In the genomic region with DNA sequence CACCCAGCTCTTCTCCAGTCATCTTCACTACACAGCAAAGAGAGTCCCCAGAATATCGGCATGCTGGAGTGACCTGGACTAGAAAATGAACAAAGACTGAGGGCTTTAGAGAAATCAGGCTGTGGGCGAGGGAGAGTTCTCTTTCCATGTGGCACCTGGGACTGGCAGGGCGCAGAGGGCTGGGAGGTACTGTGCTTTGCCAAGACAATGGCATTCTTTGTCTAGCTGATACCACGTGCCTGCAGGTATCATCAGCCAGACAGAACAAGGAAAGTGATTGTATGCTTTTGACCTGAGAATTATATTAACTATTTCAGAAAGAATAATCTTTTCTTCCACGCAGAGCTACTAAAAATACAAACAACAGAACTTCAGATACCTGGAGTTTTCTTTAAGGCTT, we compare ENCODE assay signal across 18 cellular contexts. TPM values are rescaled to one million over a fixed set of nuclear protein-coding genes. Genes with fewer than 3 reads are reported as not detected.
DNase-seq lines count a peak whose midpoint lies in the region; ATAC-seq, FAIRE-seq and TF ChIP-seq lines count a peak whose summit lies in the region.
"Had no signal": no experiment of that assay in that cellular context is flagged by ENCODE, and none has a peak within 500 bp of the region (broad histone marks: within the 10 kb centered on the region; RNA-seq: fewer than 3 reads in every experiment).

No MANE protein-coding gene starts in this region.

- H3K27me3 ChIP-seq in PC-3 (ENCODE audit: low read length) (no peaks in the 10 kb centered on the region), small intestine (ENCODE audit: control insufficient read depth in 2 of 2, insufficient read depth in 2 of 2, low read length in 2 of 2) (no peaks in the 10 kb centered on the region)

- no peak for TF ChIP-seq CTCF in PC-3 (conservative IDR thresholded peaks at IDR 0.05; ENCODE audit: low read depth, low read length)

- ATAC-seq in PC-3 (no peak), esophagus mucosa (peak; percentile 26)
- ATAC-seq: GM12878, Panc1 had no signal

- H2AFZ ChIP-seq in PC-3 (ENCODE audit: low read length), result no peak overlapping the region

- CTCF ChIA-PET in PC-3 (lab: Charles Lee), result no interaction called here

- no peaks in the 10 kb centered on the region for H4K20me1 ChIP-seq in PC-3 (ENCODE audit: low read length)

- H3K4me1 ChIP-seq in PC-3 (ENCODE audit: insufficient read depth, low read length) (peaks cover 32% of the 10 kb centered on the region), small intestine (ENCODE audit: control insufficient read depth in 2 of 2, insufficient read depth in 1 of 2, low read depth in 1 of 2, low read length in 1 of 2) (no peaks in the 10 kb centered on the region)

- intact Hi-C loops in PC-3 (cut with micrococcal nuclease), result no loop called here

- no peaks in the 10 kb centered on the region for H3K9me3 ChIP-seq in PC-3 (ENCODE audit: low read length)
- no peaks in the 10 kb centered on the region for H3K9me3 ChIP-seq in small intestine (ENCODE audit: control insufficient read depth, low read depth)

- 23 to 72% (median 38%) methylated on average over 5 of the region's 5 CpGs for WGBS in small intestine, 3 donors

- no peak overlapping the region for H3K4me3 ChIP-seq in PC-3 (ENCODE audit: low read length)
- no peak overlapping the region for H3K4me3 ChIP-seq in small intestine (ENCODE audit: low read depth in 1 of 2, low read length in 2 of 2)
- H3K4me3 ChIP-seq: GM12878 had no signal

- no peak for FAIRE-seq in small intestine (lab: Jason Lieb, UNC)
- FAIRE-seq: A204.1, GM12878, GM18507 had no signal

- H3F3A ChIP-seq in PC-3 (ENCODE audit: low read length, unreplicated experiment), result no peaks in the 10 kb centered on the region

- no TSS peak for BruUV-seq in PC-3 (replicated peaks; lab: Mats Ljungman, UMichigan)

- peak overlapping the region; percentile 21; the same call in 1 of the 2 replicates for H3K9ac ChIP-seq in PC-3 (ENCODE audit: low read length)

- POLR2A ChIA-PET in PC-3 (lab: Charles Lee; ENCODE audit: unreplicated experiment), result no interaction called here

- no peak overlapping the region for H3K4me2 ChIP-seq in PC-3 (ENCODE audit: low read length)

- H3K36me3 ChIP-seq in PC-3 (ENCODE audit: low read depth, low read length) (peaks cover 31% of the 10 kb centered on the region; the same call in 1 of the 2 replicates), small intestine (ENCODE audit: control insufficient read depth in 2 of 2, insufficient read depth in 2 of 2, low read length in 2 of 2) (peaks cover 0 to 3% of the 10 kb centered on the region in 2 donors)

- H3K79me2 ChIP-seq in PC-3 (ENCODE audit: low read length), result no peaks in the 10 kb centered on the region

- no peaks in the 10 kb centered on the region for H3K9me2 ChIP-seq in PC-3 (replicated peaks; ENCODE audit: low read length)

- H3K27ac ChIP-seq in PC-3 (ENCODE audit: low read length), result peak overlapping the region; percentile 68
- no peak overlapping the region for H3K27ac ChIP-seq in small intestine (ENCODE audit: low read depth in 1 of 2, low read length in 1 of 2)

- DNase-seq in NCI-H2196 (lab: John Stamatoyannopoulos, UW; ENCODE audit: unreplicated experiment), result peak; percentile 8
- no peak for DNase-seq in NCI-H2196 treated with DMSO at 0.1 percent for 48 hours (lab: John Stamatoyannopoulos, UW; ENCODE audit: unreplicated experiment)
- peak; percentile 19 for DNase-seq in PC-3
- peak; percentile 23 for DNase-seq in small intestine
- DNase-seq in glomerular visceral epithelial cell (ENCODE audit: extremely low spot score), result no peak
- DNase-seq in NCI-H82 treated with DMSO at 0.1 percent for 48 hours (lab: John Stamatoyannopoulos, UW; ENCODE audit: unreplicated experiment), result no peak
- DNase-seq in foreskin melanocyte, result no peak
- DNase-seq: H9, NCI-H187, NCI-H2171 treated with DMSO at 0.1 percent for 48 hours, Right ventricle myocardium superior had no signal

RNA-seq across cellular contexts. Expression of a gene that starts 30.5 kb away (rescaled TPM):
- total RNA-seq in PC-3 (2014; rRNA removed), result 14.2 and 14.6 TPM in 2 replicates
- total RNA-seq in esophagus mucosa, result 6.4 TPM
- 1 to 10 TPM; 2.2 to 6.1 (median 3.8) TPM for polyA plus RNA-seq in small intestine

RNA-seq across cellular contexts. Expression of a gene that starts 30.9 kb away (rescaled TPM):
- total RNA-seq in PC-3 (2014; rRNA removed) (9.8 and 11.9 TPM in 2 replicates), esophagus mucosa (12.8 TPM)
- 1 to 10 TPM; 1.6 to 5.0 (median 1.8) TPM for polyA plus RNA-seq in small intestine

RNA-seq across cellular contexts. Expression of a gene that starts 56.9 kb away (rescaled TPM):
- total RNA-seq in PC-3 (2014; rRNA removed) (not detected in 2 replicates), esophagus mucosa (not detected)
- not detected for polyA plus RNA-seq in small intestine
- total RNA-seq: GM12878, H9, Right ventricle myocardium superior had no signal
- polyA plus RNA-seq: CD14-positive monocyte, GM12878, IgD-negative memory B cell had no signal

Comparison
In these comparisons a context has a peak if more than half of its experiments do, and no peak if none do; other contexts are left out.
1. DNase-seq: peak in NCI-H2196 (single experiment), PC-3 (single experiment) and small intestine (single experiment); none in NCI-H2196 treated with DMSO at 0.1 percent for 48 hours (single experiment), glomerular visceral epithelial cell (single experiment), NCI-H82 treated with DMSO at 0.1 percent for 48 hours (single experiment) and foreskin melanocyte (single experiment).